Comparison of ENCODE assay signal across 17 cellular contexts in genomic region chr11:2881974-2882362, GRCh38. TPM values are rescaled to one million over a fixed set of nuclear protein-coding genes. Genes with fewer than 3 reads are reported as not detected.
DNase-seq lines count a peak whose midpoint lies in the region; ATAC-seq and TF ChIP-seq lines count a peak whose summit lies in the region.
"Had no signal": no experiment of that assay in that cellular context is flagged by ENCODE, and none has a peak within 500 bp of the region (broad histone marks: within the 10 kb centered on the region; RNA-seq: fewer than 3 reads in every experiment).

No MANE protein-coding gene starts in this region.

- no peak overlapping the region for H3K27ac Mint-ChIP-seq in endodermal cell
- H3K27ac Mint-ChIP-seq in nephron progenitor cell: no peak overlapping the region
- no peak overlapping the region for H3K27ac Mint-ChIP-seq in stimulated activated effector memory CD8-positive, alpha-beta T cell treated with anti-CD3 and anti-CD28 coated beads, Interleukin-12 subunit alpha, Interleukin-12 subunit beta, amount 100 ng/mL, for 72 hours
- no peak overlapping the region for H3K27ac Mint-ChIP-seq in T-cell

- ATAC-seq in right cardiac atrium (no peak), heart right ventricle (no peak), T-cell (replicated peaks in 1 of 4) (no peak)
- ATAC-seq in stimulated activated effector memory CD8-positive, alpha-beta T cell treated with anti-CD3 and anti-CD28 coated beads, Interleukin-12 subunit alpha, Interleukin-12 subunit beta, amount 100 ng/mL, for 72 hours: no peak

- POLR2A ChIA-PET in T-cell (lab: Charles Lee): interaction anchor here (0.5 kb wide), 3 partner anchors 112 to 134 kb away, joined by 4 to 7 read pairs (median 6); no protein-coding TSS in a partner anchor

- peak in 2 of 3 donors; percentile 40 to 52 for DNase-seq in right cardiac atrium
- no peak for DNase-seq in heart right ventricle
- DNase-seq in endodermal cell: no peak
- DNase-seq in nephron progenitor cell: no peak
- no peak for DNase-seq in ascending aorta (ENCODE audit: low spot score in 2 of 2)
- DNase-seq in NCI-H128 (lab: John Stamatoyannopoulos, UW; ENCODE audit: unreplicated experiment): no peak
- no peak for DNase-seq in stimulated activated effector memory CD8-positive, alpha-beta T cell treated with anti-CD3 and anti-CD28 coated beads, Interleukin-12 subunit alpha, Interleukin-12 subunit beta, amount 100 ng/mL, for 72 hours (ENCODE audit: low spot score in 2 of 2)
- DNase-seq in T-cell: no peak
- DNase-seq: CD4-positive, alpha-beta memory T cell; DMS79; GDM1; NCI-H1694; NCI-H2107; NCI-H69; NK-92 treated with Interleukin-12 subunit alpha and Interleukin-12 subunit beta, amount 100 ng/mL, for 24 hours had no signal

- H3K4me1 Mint-ChIP-seq in endodermal cell (peaks cover 12% of the 10 kb centered on the region), nephron progenitor cell (peaks cover 22% of the 10 kb centered on the region), T-cell (peaks cover 5 to 11% (median 9%) of the 10 kb centered on the region in 3 donors)
- H3K4me1 Mint-ChIP-seq in stimulated activated effector memory CD8-positive, alpha-beta T cell treated with anti-CD3 and anti-CD28 coated beads, Interleukin-12 subunit alpha, Interleukin-12 subunit beta, amount 100 ng/mL, for 72 hours: peaks cover 12% of the 10 kb centered on the region

- peaks cover 7% of the 10 kb centered on the region for H3K36me3 Mint-ChIP-seq in endodermal cell (ENCODE audit: low read depth)
- peaks cover 25% of the 10 kb centered on the region for H3K36me3 Mint-ChIP-seq in nephron progenitor cell (ENCODE audit: low read depth)
- H3K36me3 Mint-ChIP-seq in stimulated activated effector memory CD8-positive, alpha-beta T cell treated with anti-CD3 and anti-CD28 coated beads, Interleukin-12 subunit alpha, Interleukin-12 subunit beta, amount 100 ng/mL, for 72 hours: peaks cover 14% of the 10 kb centered on the region
- H3K36me3 Mint-ChIP-seq in T-cell: no peaks in the 10 kb centered on the region
- H3K36me3 Mint-ChIP-seq: IgD-negative memory B cell had no signal

- no peak overlapping the region for H3K4me3 ChIP-seq in right cardiac atrium (ENCODE audit: low read length)
- peak overlapping the region in 3 of 10 donors; percentile 63 to 84 (median 71) for H3K4me3 ChIP-seq in heart right ventricle
- no peak overlapping the region for H3K4me3 ChIP-seq in endodermal cell (ENCODE audit: low read length)
- no peak overlapping the region for H3K4me3 ChIP-seq in ascending aorta
- H3K4me3 ChIP-seq: HAP-1 had no signal

- H3K27me3 Mint-ChIP-seq in endodermal cell (ENCODE audit: insufficient read depth): peaks cover 72% of the 10 kb centered on the region
- H3K27me3 Mint-ChIP-seq in nephron progenitor cell (ENCODE audit: low read depth, poor library complexity): peaks cover 9% of the 10 kb centered on the region
- peaks cover 0 to 7% of the 10 kb centered on the region in 2 donors for H3K27me3 Mint-ChIP-seq in T-cell
- H3K27me3 Mint-ChIP-seq: CD4-positive, alpha-beta memory T cell had no signal

- H3K27me3 ChIP-seq in right cardiac atrium (ENCODE audit: control insufficient read depth, insufficient read depth) (no peaks in the 10 kb centered on the region), heart right ventricle (peaks cover 0 to 33% (median 0%) of the 10 kb centered on the region in 7 donors), endodermal cell (ENCODE audit: control insufficient read depth, insufficient read depth, low read length, poor library complexity, severe bottlenecking) (peaks cover 32% of the 10 kb centered on the region), ascending aorta (no peaks in the 10 kb centered on the region)

- 49% methylated on average over 12 of the region's 12 CpGs for WGBS in right cardiac atrium
- 47 to 55% methylated on average over 12 of the region's 12 CpGs for WGBS in heart right ventricle, 2 donors
- 66 to 85% methylated on average over 3 to 12 of the region's 12 CpGs for WGBS in endodermal cell (ENCODE audit: insufficient coverage in 1 of 2, insufficient read length in 1 of 2), 2 experiments

- intact Hi-C loops in right cardiac atrium (cut with DNase I): loop anchor here in 2 of 4 donors (10.0 kb wide), 2 partner anchors 187 to 687 kb away; partner anchors contain the start of gene KCNQ1OT1 (in 2 of the 2)
- intact Hi-C loops in heart right ventricle (cut with DNase I): loop anchor here in 8 of 10 donors (2.0 to 10.0 kb wide), 8 partner anchors 45 to 687 kb away; partner anchors contain the start of genes KCNQ1OT1 (in 4 of the 8), C11orf21 (in 1 of the 8) and TSPAN32 (in 1 of the 8)
- intact Hi-C loops in ascending aorta (cut with DNase I): loop anchor here (10.0 kb wide), 2 partner anchors 477 to 1117 kb away; partner anchors contain the start of genes CTSD and TSSC4

- H3K9me3 ChIP-seq in right cardiac atrium (ENCODE audit: control insufficient read depth, low read length) (no peaks in the 10 kb centered on the region), heart right ventricle (peaks cover 0 to 5% (median 0%) of the 10 kb centered on the region in 11 donors), endodermal cell (ENCODE audit: control insufficient read depth, low read length) (no peaks in the 10 kb centered on the region), ascending aorta (no peaks in the 10 kb centered on the region)
- H3K9me3 ChIP-seq: HAP-1 had no signal

- H3K36me3 ChIP-seq in heart right ventricle (no peaks in the 10 kb centered on the region), endodermal cell (ENCODE audit: control insufficient read depth, insufficient read depth, low read length) (no peaks in the 10 kb centered on the region), ascending aorta (peaks cover 0 to 10% of the 10 kb centered on the region in 2 donors)
- H3K36me3 ChIP-seq: HAP-1 had no signal

- H3K27ac ChIP-seq in right cardiac atrium (ENCODE audit: low read length) (no peak overlapping the region), heart right ventricle (peak overlapping the region in 4 of 10 donors; percentile 22 to 67 (median 36)), endodermal cell (ENCODE audit: low read depth, low read length) (peak overlapping the region; percentile 66), ascending aorta (no peak overlapping the region)

- TF ChIP-seq CTCF in heart right ventricle (IDR thresholded peaks at IDR 0.05): no peak
- no peak for TF ChIP-seq CTCF in endodermal cell (conservative IDR thresholded peaks at IDR 0.05)
- TF ChIP-seq CTCF in nephron progenitor cell (IDR thresholded peaks at IDR 0.05): no peak
- no peak for TF ChIP-seq CTCF in ascending aorta (IDR thresholded peaks at IDR 0.05)

- H3K4me3 Mint-ChIP-seq in endodermal cell: no peak overlapping the region
- peak overlapping the region; percentile 93 for H3K4me3 Mint-ChIP-seq in nephron progenitor cell
- H3K4me3 Mint-ChIP-seq in stimulated activated effector memory CD8-positive, alpha-beta T cell treated with anti-CD3 and anti-CD28 coated beads, Interleukin-12 subunit alpha, Interleukin-12 subunit beta, amount 100 ng/mL, for 72 hours: no peak overlapping the region
- H3K4me3 Mint-ChIP-seq in T-cell: no peak overlapping the region

- CTCF ChIA-PET in T-cell (lab: Charles Lee): no interaction called here

- H3K4me1 ChIP-seq in right cardiac atrium (ENCODE audit: control insufficient read depth, insufficient read depth, low read length) (no peaks in the 10 kb centered on the region), heart right ventricle (peaks cover 5 to 39% (median 25%) of the 10 kb centered on the region in 9 donors), endodermal cell (ENCODE audit: control insufficient read depth, insufficient read depth, low read length) (peaks cover 5% of the 10 kb centered on the region), ascending aorta (peaks cover 0 to 17% of the 10 kb centered on the region in 2 donors)

- H3K9me3 Mint-ChIP-seq in endodermal cell (peaks cover 10% of the 10 kb centered on the region), nephron progenitor cell (peaks cover 12% of the 10 kb centered on the region), T-cell (no peaks in the 10 kb centered on the region)
- H3K9me3 Mint-ChIP-seq in stimulated activated effector memory CD8-positive, alpha-beta T cell treated with anti-CD3 and anti-CD28 coated beads, Interleukin-12 subunit alpha, Interleukin-12 subunit beta, amount 100 ng/mL, for 72 hours: no peaks in the 10 kb centered on the region

- H3K9ac ChIP-seq in endodermal cell (ENCODE audit: extremely low read depth, low read length, poor library complexity, severe bottlenecking): no peak overlapping the region

RNA-seq across cellular contexts. Expression of gene CDKN1C, which starts 3.6 kb away (rescaled TPM):
- 10 to 100 TPM; 16.1 to 26.3 (median 21.4) TPM for total RNA-seq in right cardiac atrium
- 27.6 TPM for polyA plus RNA-seq in right cardiac atrium
- total RNA-seq in heart right ventricle: 10 to 100 TPM; 16.9 to 48.0 (median 25.4) TPM
- 10 to 100 TPM; 50.3 to 55.3 TPM for polyA plus RNA-seq in heart right ventricle
- total RNA-seq in endodermal cell: 10 to 100 TPM; 37.6 to 60.9 TPM
- 174 TPM for polyA plus RNA-seq in endodermal cell (2013, experiment 1 of 2)
- 148 TPM for polyA plus RNA-seq in endodermal cell (2013, experiment 2 of 2)
- total RNA-seq in ascending aorta: 18.1 TPM
- 1 to 10 TPM; 2.1 to 7.0 (median 5.3) TPM for total RNA-seq in T-cell
- polyA plus RNA-seq: IgD-negative memory B cell had no signal

RNA-seq across cellular contexts. Expression of gene PHLDA2, which starts 47.3 kb away (rescaled TPM):
- 1 to 10 TPM in 1 of 4 donors, under 1 TPM in 2, not detected in 1; 0.57 to 2.1 (median 0.74) TPM for total RNA-seq in right cardiac atrium
- polyA plus RNA-seq in right cardiac atrium: 2.0 TPM
- total RNA-seq in heart right ventricle: 1 to 10 TPM in 3 of 10 donors, under 1 TPM in 6, not detected in 1; 0.39 to 2.8 (median 0.80) TPM
- 10 to 100 TPM in 1 of 2 donors, 1 to 10 TPM in 1; 1.6 to 14.2 TPM for polyA plus RNA-seq in heart right ventricle
- 1 to 10 TPM; 3.0 to 5.1 TPM for total RNA-seq in endodermal cell
- 4.5 TPM for polyA plus RNA-seq in endodermal cell (2013, experiment 1 of 2)
- polyA plus RNA-seq in endodermal cell (2013, experiment 2 of 2): 5.4 TPM
- total RNA-seq in ascending aorta: not detected
- total RNA-seq in T-cell: 1 to 10 TPM in 1 of 5 donors, under 1 TPM in 4; 0.65 to 1.3 (median 0.79) TPM
- polyA plus RNA-seq: IgD-negative memory B cell had no signal

Comparison
In these comparisons a context has a peak if more than half of its experiments do, and no peak if none do; other contexts are left out.
1. DNase-seq: peak in right cardiac atrium (2 of 3); none in heart right ventricle (0 of 2), endodermal cell (single experiment), nephron progenitor cell (single experiment), ascending aorta (0 of 2), NCI-H128 (single experiment), stimulated activated effector memory CD8-positive, alpha-beta T cell treated with anti-CD3 and anti-CD28 coated beads, Interleukin-12 subunit alpha, Interleukin-12 subunit beta, amount 100 ng/mL, for 72 hours (0 of 2) and T-cell (0 of 34).